1 cellular context compared by ENCODE assay signal in the genomic region with DNA sequence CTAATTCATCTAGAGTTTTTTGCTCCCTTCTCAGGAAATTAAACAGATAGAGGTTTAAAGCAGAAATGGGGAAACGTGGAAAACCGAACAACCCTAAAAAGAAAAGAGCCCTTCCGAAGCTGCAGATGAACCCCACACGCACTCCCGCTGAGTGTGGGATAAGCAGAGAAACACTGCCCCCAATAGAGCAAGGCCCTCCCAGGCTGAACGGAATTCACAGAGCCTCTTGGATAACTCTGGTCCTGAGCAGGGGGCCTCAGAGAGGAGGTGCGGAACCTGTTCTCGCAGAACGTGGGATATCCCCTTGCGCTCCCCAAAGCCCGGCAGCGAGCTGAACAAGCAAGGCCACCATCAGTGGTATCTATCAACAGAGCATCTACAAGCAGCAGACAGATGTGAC.
A peak's percentile ranks its signal among the peaks of the same experiment; 100 is the strongest.
TF ChIP-seq lines count a peak whose summit lies in the region.

No MANE protein-coding gene starts in this region.

TF ChIP-seq in HepG2, 621 proteins besides CTCF, POLR2A, EP300 and RAD21:
- TF ChIP-seq, protein P1, sequence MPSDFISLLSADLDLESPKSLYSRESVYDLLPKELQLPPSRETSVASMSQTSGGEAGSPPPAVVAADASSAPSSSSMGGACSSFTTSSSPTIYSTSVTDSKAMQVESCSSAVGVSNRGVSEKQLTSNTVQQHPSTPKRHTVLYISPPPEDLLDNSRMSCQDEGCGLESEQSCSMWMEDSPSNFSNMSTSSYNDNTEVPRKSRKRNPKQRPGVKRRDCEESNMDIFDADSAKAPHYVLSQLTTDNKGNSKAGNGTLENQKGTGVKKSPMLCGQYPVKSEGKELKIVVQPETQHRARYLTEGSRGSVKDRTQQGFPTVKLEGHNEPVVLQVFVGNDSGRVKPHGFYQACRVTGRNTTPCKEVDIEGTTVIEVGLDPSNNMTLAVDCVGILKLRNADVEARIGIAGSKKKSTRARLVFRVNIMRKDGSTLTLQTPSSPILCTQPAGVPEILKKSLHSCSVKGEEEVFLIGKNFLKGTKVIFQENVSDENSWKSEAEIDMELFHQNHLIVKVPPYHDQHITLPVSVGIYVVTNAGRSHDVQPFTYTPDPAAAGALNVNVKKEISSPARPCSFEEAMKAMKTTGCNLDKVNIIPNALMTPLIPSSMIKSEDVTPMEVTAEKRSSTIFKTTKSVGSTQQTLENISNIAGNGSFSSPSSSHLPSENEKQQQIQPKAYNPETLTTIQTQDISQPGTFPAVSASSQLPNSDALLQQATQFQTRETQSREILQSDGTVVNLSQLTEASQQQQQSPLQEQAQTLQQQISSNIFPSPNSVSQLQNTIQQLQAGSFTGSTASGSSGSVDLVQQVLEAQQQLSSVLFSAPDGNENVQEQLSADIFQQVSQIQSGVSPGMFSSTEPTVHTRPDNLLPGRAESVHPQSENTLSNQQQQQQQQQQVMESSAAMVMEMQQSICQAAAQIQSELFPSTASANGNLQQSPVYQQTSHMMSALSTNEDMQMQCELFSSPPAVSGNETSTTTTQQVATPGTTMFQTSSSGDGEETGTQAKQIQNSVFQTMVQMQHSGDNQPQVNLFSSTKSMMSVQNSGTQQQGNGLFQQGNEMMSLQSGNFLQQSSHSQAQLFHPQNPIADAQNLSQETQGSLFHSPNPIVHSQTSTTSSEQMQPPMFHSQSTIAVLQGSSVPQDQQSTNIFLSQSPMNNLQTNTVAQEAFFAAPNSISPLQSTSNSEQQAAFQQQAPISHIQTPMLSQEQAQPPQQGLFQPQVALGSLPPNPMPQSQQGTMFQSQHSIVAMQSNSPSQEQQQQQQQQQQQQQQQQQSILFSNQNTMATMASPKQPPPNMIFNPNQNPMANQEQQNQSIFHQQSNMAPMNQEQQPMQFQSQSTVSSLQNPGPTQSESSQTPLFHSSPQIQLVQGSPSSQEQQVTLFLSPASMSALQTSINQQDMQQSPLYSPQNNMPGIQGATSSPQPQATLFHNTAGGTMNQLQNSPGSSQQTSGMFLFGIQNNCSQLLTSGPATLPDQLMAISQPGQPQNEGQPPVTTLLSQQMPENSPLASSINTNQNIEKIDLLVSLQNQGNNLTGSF (CRISPR knock-in tag; IDR thresholded peaks at IDR 0.05): no peak
- peak; percentile 71 for TF ChIP-seq ZBTB38 (CRISPR knock-in tag; IDR thresholded peaks at IDR 0.05)
- TF ChIP-seq KLF12 (CRISPR knock-in tag; IDR thresholded peaks at IDR 0.05; ENCODE audit: borderline replicate concordance): no peak
- TF ChIP-seq STAG1 (CRISPR knock-in tag; IDR thresholded peaks at IDR 0.05): peak; percentile 54
